8 cellular contexts compared by ENCODE assay signal in genomic region chr19:47274071-47274890, GRCh38. TPM values are rescaled to one million over a fixed set of nuclear protein-coding genes. Genes with fewer than 3 reads are reported as not detected.
A peak's percentile ranks its signal among the peaks of the same experiment; 100 is the strongest.
DNase-seq lines count a peak whose midpoint lies in the region; ATAC-seq, FAIRE-seq and TF ChIP-seq lines count a peak whose summit lies in the region.

INAFM1 (plus strand) TSS chr19:47274885; CDS start chr19:47274920, 35 bp downstream.

- H2AFZ ChIP-seq in HepG2 (ENCODE audit: low read length), result no peak within 1 kb of the TSS

- peaks cover 5 to 10% of the 10 kb centered on the region in 2 experiments; a peak in 3 of 5 replicates for H3K36me3 ChIP-seq in HepG2 (replicated peaks in 1 of 2; ENCODE audit: control insufficient read depth in 1 of 2, insufficient read depth in 2 of 2, low read length in 2 of 2)

- peak within 1 kb of the TSS; percentile 96 for H3K4me2 ChIP-seq in HepG2 (ENCODE audit: low read depth, low read length)

- TF ChIP-seq CTCF in coronary artery (IDR thresholded peaks at IDR 0.05), result no peak
- TF ChIP-seq CTCF in HepG2 (CRISPR knock-in tag; IDR thresholded peaks at IDR 0.05), result no peak

- POLR2A ChIA-PET in HepG2 (lab: Yijun Ruan, JAX), result interaction anchor here (0.6 to 2.3 kb wide), 13 partner anchors 9 to 161 kb away, joined by 3 to 57 read pairs (median 4); partner anchors contain the start of genes CCDC9, DHX34 and ZC3H4

- H3K27ac Mint-ChIP-seq in activated CD4-positive, alpha-beta T cell treated with anti-CD3 and anti-CD28 coated beads, Interleukin-2, amount 10 ng/mL, durations not matched to agents 24 days and 14 days, result peak within 1 kb of the TSS; percentile 99

- peak; percentile 60 to 78 for TF ChIP-seq POLR2A in HepG2 (IDR thresholded peaks at IDR 0.05; ENCODE audit: insufficient read depth in 1 of 2, low read depth in 2 of 2, low read length in 2 of 2)

- H4K20me1 ChIP-seq in HepG2 (ENCODE audit: insufficient read depth, low read length), result peaks cover 3% of the 10 kb centered on the region; the same call in 1 of the 2 replicates

- H3K79me2 ChIP-seq in HepG2 (ENCODE audit: insufficient read depth, low read length), result no peaks in the 10 kb centered on the region

- peak within 1 kb of the TSS; percentile 97 for H3K27ac ChIP-seq in coronary artery
- H3K27ac ChIP-seq in HepG2 (ENCODE audit: extremely low read length, insufficient read depth, low read length), result peak within 1 kb of the TSS; percentile 98

- H3K9me3 Mint-ChIP-seq in activated CD4-positive, alpha-beta T cell treated with anti-CD3 and anti-CD28 coated beads, Interleukin-2, amount 10 ng/mL, durations not matched to agents 24 days and 14 days, result no peaks in the 10 kb centered on the region

- no peaks in the 10 kb centered on the region for H3K27me3 Mint-ChIP-seq in activated CD4-positive, alpha-beta T cell treated with anti-CD3 and anti-CD28 coated beads, Interleukin-2, amount 10 ng/mL, durations not matched to agents 24 days and 14 days

- CTCF ChIA-PET in HepG2 (lab: Yijun Ruan, JAX; ENCODE audit: low intra/inter-chr PET ratio, low total read pairs), result no interaction called here

- BruUV-seq in HepG2 (replicated peaks; lab: Mats Ljungman, UMichigan), result no TSS peak

- in situ Hi-C loops in HepG2 (cut with HindIII; ENCODE audit: extremely low pct_ligation_motif_present, low pct_unique_long_range_greater_than_20kb), result no loop called here

- peaks cover 40% of the 10 kb centered on the region for H3K4me1 Mint-ChIP-seq in activated CD4-positive, alpha-beta T cell treated with anti-CD3 and anti-CD28 coated beads, Interleukin-2, amount 10 ng/mL, durations not matched to agents 24 days and 14 days

- TF ChIP-seq EP300 in HepG2 (IDR thresholded peaks at IDR 0.05; ENCODE audit: low read depth in 2 of 2, low read length in 2 of 2), result no peak
- no peak for TF ChIP-seq EP300 in HepG2 (CRISPR knock-in tag; IDR thresholded peaks at IDR 0.05; ENCODE audit: borderline replicate concordance)

- H3K4me3 ChIP-seq in coronary artery (peak within 1 kb of the TSS; percentile 97), HepG2 (replicated peaks in 1 of 3; ENCODE audit: insufficient read depth in 1 of 3, low read depth in 2 of 3, low read length in 3 of 3) (peak within 1 kb of the TSS; percentile 73 to 96 (median 85))

- peak within 1 kb of the TSS; percentile 97 for H3K4me3 Mint-ChIP-seq in activated CD4-positive, alpha-beta T cell treated with anti-CD3 and anti-CD28 coated beads, Interleukin-2, amount 10 ng/mL, durations not matched to agents 24 days and 14 days

- H3K27me3 ChIP-seq in HepG2 (ENCODE audit: control insufficient read depth in 1 of 2, insufficient read depth in 2 of 2, low read length in 2 of 2), result no peaks in the 10 kb centered on the region

- peak; percentile 69 to 80 for DNase-seq in AML-193 (lab: John Stamatoyannopoulos, UW)
- peak; percentile 98 for DNase-seq in GM19238 (ENCODE audit: insufficient read length, low spot score)
- peak; percentile 96 for DNase-seq in NCI-H69 (lab: John Stamatoyannopoulos, UW)
- DNase-seq in activated CD4-positive, alpha-beta T cell treated with anti-CD3 and anti-CD28 coated beads, Interleukin-2, amount 10 ng/mL, durations not matched to agents 24 days and 14 days, result peak; percentile 99
- DNase-seq in coronary artery (ENCODE audit: low spot score), result peak; percentile 98
- DNase-seq in HepG2 (ENCODE audit: low spot score), result peak; percentile 76
- peak; percentile 99 for DNase-seq in stimulated activated CD4-positive, alpha-beta T cell treated with anti-CD3 and anti-CD28 coated beads, Interleukin-2, amount 100 ng/mL, for 4 hours (ENCODE audit: low read depth)

- H3K9ac ChIP-seq in HepG2 (ENCODE audit: insufficient read depth, low read depth, low read length), result peak within 1 kb of the TSS; percentile 86

- peaks cover 24% of the 10 kb centered on the region for H3K4me1 ChIP-seq in HepG2 (ENCODE audit: insufficient read depth, low read length)

- ATAC-seq in HG03520 (IDR thresholded peaks at IDR 0.05; ENCODE audit: unreplicated experiment) (peak; percentile 43), HepG2 (peak; percentile 81)

- WGBS in HepG2 (ENCODE audit: low lambda C conversion rate), result 1% methylated on average over 44 of the region's 72 CpGs

- no peak for TF ChIP-seq RAD21 in HepG2 (CRISPR knock-in tag; IDR thresholded peaks at IDR 0.05)

- H3K9me3 ChIP-seq in HepG2 (ENCODE audit: low read length), result no peaks in the 10 kb centered on the region

- H3K36me3 Mint-ChIP-seq in activated CD4-positive, alpha-beta T cell treated with anti-CD3 and anti-CD28 coated beads, Interleukin-2, amount 10 ng/mL, durations not matched to agents 24 days and 14 days (ENCODE audit: low read depth), result peaks cover 27% of the 10 kb centered on the region

- FAIRE-seq in HepG2 (lab: Jason Lieb, UNC), result peak; percentile 52

- intact Hi-C loops in activated CD4-positive, alpha-beta T cell treated with anti-CD3 and anti-CD28 coated beads, Interleukin-2, amount 10 ng/mL, durations not matched to agents 24 days and 14 days (cut with micrococcal nuclease), result loop anchor here (1.0 to 10.0 kb wide), 5 partner anchors 17 to 489 kb away; partner anchors contain the start of genes BBC3, BICRA, NAPA and SLC1A5
- intact Hi-C loops in HepG2 (cut with micrococcal nuclease; ENCODE audit: unreplicated experiment), result loop anchor here (1.0 kb wide), 1 partner anchor 17 kb away; no protein-coding TSS in a partner anchor

TF ChIP-seq in HepG2, 621 proteins besides CTCF, POLR2A, EP300 and RAD21 (continues in another document):
- peak; percentile 30 for TF ChIP-seq ZEB1 (IDR thresholded peaks at IDR 0.05; ENCODE audit: insufficient replicate concordance, low read depth)
- no peak for TF ChIP-seq GLI4 (CRISPR knock-in tag; IDR thresholded peaks at IDR 0.05; ENCODE audit: borderline replicate concordance)
- peak; percentile 87 for TF ChIP-seq CHD2 (IDR thresholded peaks at IDR 0.05; ENCODE audit: low read depth, low read length)
- no peak for TF ChIP-seq ZBTB14 (CRISPR knock-in tag; IDR thresholded peaks at IDR 0.05)
- TF ChIP-seq RFX3 (CRISPR knock-in tag; IDR thresholded peaks at IDR 0.05), result no peak
- TF ChIP-seq GABPB1 (CRISPR knock-in tag; IDR thresholded peaks at IDR 0.05), result no peak
- no peak for TF ChIP-seq ZNF33B (CRISPR knock-in tag; IDR thresholded peaks at IDR 0.05)
- TF ChIP-seq GFI1 (CRISPR knock-in tag; IDR thresholded peaks at IDR 0.05; ENCODE audit: borderline replicate concordance), result 0 out of 2 replicates have a peak, but pooled peaks have one; percentile 2
- TF ChIP-seq SIN3A (IDR thresholded peaks at IDR 0.05; ENCODE audit: borderline replicate concordance, low read depth, low read length), result 0 out of 2 replicates have a peak, but pooled peaks have one; percentile 52
- TF ChIP-seq, protein P1, sequence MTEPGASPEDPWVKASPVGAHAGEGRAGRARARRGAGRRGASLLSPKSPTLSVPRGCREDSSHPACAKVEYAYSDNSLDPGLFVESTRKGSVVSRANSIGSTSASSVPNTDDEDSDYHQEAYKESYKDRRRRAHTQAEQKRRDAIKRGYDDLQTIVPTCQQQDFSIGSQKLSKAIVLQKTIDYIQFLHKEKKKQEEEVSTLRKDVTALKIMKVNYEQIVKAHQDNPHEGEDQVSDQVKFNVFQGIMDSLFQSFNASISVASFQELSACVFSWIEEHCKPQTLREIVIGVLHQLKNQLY (CRISPR knock-in tag; IDR thresholded peaks at IDR 0.05), result no peak
- TF ChIP-seq FOXA1 (IDR thresholded peaks at IDR 0.05), result no peak
- TF ChIP-seq FOXA1 (CRISPR knock-in tag; IDR thresholded peaks at IDR 0.05), result no peak
- 0 out of 2 replicates have a peak, but pooled peaks have one; percentile 35 for TF ChIP-seq HIVEP1 (CRISPR knock-in tag; IDR thresholded peaks at IDR 0.05)
- no peak for TF ChIP-seq TAF1 (CRISPR knock-in tag; IDR thresholded peaks at IDR 0.05)
- TF ChIP-seq ZFAT (CRISPR knock-in tag; conservative IDR thresholded peaks at IDR 0.05), result no peak
- TF ChIP-seq ZC3H4 (CRISPR knock-in tag; IDR thresholded peaks at IDR 0.05; ENCODE audit: borderline replicate concordance), result no peak
- TF ChIP-seq FOXA3 (CRISPR knock-in tag; IDR thresholded peaks at IDR 0.05), result no peak

RNA-seq across cellular contexts. Expression of gene INAFM1, which starts in this region (rescaled TPM):
- total RNA-seq in activated CD4-positive, alpha-beta T cell treated with anti-CD3 and anti-CD28 coated beads, Interleukin-2, amount 10 ng/mL, durations not matched to agents 24 days and 14 days, result 10.6 and 11.0 TPM in 2 replicates
- 1.00 and 1.9 TPM in 2 replicates for total RNA-seq in HepG2 (2016; rRNA removed; fragmentation: Illumina TruSeq; extraction: Trizol)
- total RNA-seq in HepG2 (2016; cell fraction: cytosol; rRNA removed; fragmentation: Illumina TruSeq; extraction: Trizol; ENCODE audit: low read depth), result 0.81 and 1.1 TPM in 2 replicates
- 1.1 and 1.8 TPM in 2 replicates for total RNA-seq in HepG2 (2016; cell fraction: insoluble cytoplasmic fraction; rRNA removed; fragmentation: Illumina TruSeq; extraction: Trizol)
- 1.0 and 1.2 TPM in 2 replicates for total RNA-seq in HepG2 (2016; cell fraction: membrane; rRNA removed; fragmentation: Illumina TruSeq; extraction: Trizol)
- total RNA-seq in HepG2 (2016; cell fraction: nucleus; rRNA removed; fragmentation: Illumina TruSeq; extraction: Trizol), result 0.78 and 1.0 TPM in 2 replicates
- polyA plus RNA-seq in HepG2 (2011; rRNA removed), result 0.88 and 1.3 TPM in 2 replicates
- polyA plus RNA-seq in HepG2 (2011; cell fraction: cytosol; rRNA removed), result 0.60 and 0.93 TPM in 2 replicates
- 5.3 and 5.5 TPM in 2 replicates for polyA plus RNA-seq in HepG2 (2011; cell fraction: nucleus; rRNA removed)
- 2.8 and 3.1 TPM in 2 replicates for polyA plus RNA-seq in HepG2 (2012)
- 2.2 and 2.5 TPM in 2 replicates for polyA plus RNA-seq in HepG2 (2016; cell fraction: cytosol; fragmentation: Illumina TruSeq; extraction: Trizol; ENCODE audit: low read depth)
- 1.8 and 2.4 TPM in 2 replicates for polyA plus RNA-seq in HepG2 (2016; cell fraction: insoluble cytoplasmic fraction; fragmentation: Illumina TruSeq; extraction: Trizol; ENCODE audit: low read depth)
- 1.7 and 2.2 TPM in 2 replicates for polyA plus RNA-seq in HepG2 (2016; cell fraction: membrane; fragmentation: Illumina TruSeq; extraction: Trizol; ENCODE audit: low read depth)
- polyA plus RNA-seq in HepG2 (2016; cell fraction: nucleus; fragmentation: Illumina TruSeq; extraction: Trizol; ENCODE audit: insufficient read depth, low read depth), result 4.5 and 6.9 TPM in 2 replicates
- 0.35 and 1.3 TPM in 2 replicates for polyA minus RNA-seq in HepG2 (2011; rRNA and poly(A)+ RNA removed; ENCODE audit: low replicate concordance)
- polyA minus RNA-seq in HepG2 (2011; cell fraction: cytosol; rRNA and poly(A)+ RNA removed), result 1.2 and 1.5 TPM in 2 replicates
- 0.99 and 1.4 TPM in 2 replicates for polyA minus RNA-seq in HepG2 (2011; cell fraction: nucleus; rRNA and poly(A)+ RNA removed)

Comparison
In these comparisons a context has a peak if more than half of its experiments do, and no peak if none do; other contexts are left out.
1. Peak in every context shown above with its lines: DNase-seq, ATAC-seq, H3K4me3 ChIP-seq and H3K27ac ChIP-seq.